Comparison of ENCODE assay signal across 9 cellular contexts in the genomic region with DNA sequence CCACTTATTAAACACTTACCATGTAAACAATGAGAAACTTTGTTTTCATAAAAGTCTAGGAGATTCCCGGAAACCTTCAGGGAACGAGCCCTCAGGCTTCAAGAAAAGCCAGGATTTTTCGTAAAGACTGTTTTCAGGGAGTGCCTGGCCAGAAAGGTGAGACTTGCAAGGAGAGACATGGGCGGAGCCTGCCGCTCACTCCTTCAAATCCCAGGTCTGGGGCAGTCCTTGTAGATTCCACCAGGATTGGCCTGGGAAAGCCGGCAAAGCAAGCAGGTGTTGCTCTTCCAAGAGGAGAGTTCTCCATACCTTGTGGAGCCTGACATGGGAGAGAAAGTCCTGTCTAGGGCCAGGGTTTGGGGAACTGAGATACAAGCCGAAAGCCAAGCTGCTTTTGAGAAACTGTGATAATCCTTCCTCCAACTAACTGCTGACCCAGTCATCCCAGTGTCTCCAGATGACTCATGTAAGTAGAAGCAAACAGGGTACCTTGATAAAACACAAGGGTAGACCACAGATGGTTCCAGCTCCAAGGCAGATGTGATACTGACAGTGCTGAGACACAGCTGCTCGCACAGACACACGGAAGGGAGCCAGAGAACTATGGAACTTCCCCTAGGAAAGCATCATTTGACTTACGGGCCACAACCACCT.
DNase-seq lines count a peak whose midpoint lies in the region; ATAC-seq, FAIRE-seq and TF ChIP-seq lines count a peak whose summit lies in the region.
"Had no signal": no experiment of that assay in that cellular context is flagged by ENCODE, and none has a peak within 500 bp of the region (broad histone marks: within the 10 kb centered on the region; RNA-seq: fewer than 3 reads in every experiment).

No MANE protein-coding gene starts in this region.

- ATAC-seq in GM21447 (IDR thresholded peaks at IDR 0.05; ENCODE audit: unreplicated experiment), result peak; percentile 56
- ATAC-seq: gastroesophageal sphincter had no signal

- no peak overlapping the region for H3K4me3 ChIP-seq in fibroblast of the aortic adventitia (ENCODE audit: low read depth, low read length)
- H3K4me3 ChIP-seq: gastroesophageal sphincter had no signal

- DNase-seq in GM04504 (ENCODE audit: low read depth) (peak; percentile 28), HT1080 (ENCODE audit: low read depth) (peak; percentile 73), fibroblast of the aortic adventitia (ENCODE audit: low read depth) (peak; percentile 64), NCI-H2029 treated with DMSO at 0.1 percent for 48 hours (lab: John Stamatoyannopoulos, UW) (no peak), globus pallidus (ENCODE audit: low spot score) (no peak), hippocampal formation (lab: John Stamatoyannopoulos, UW) (no peak), D721Med (ENCODE audit: insufficient read length, low spot score) (no peak)

- FAIRE-seq in D721Med (lab: Jason Lieb, UNC), result no peak

- no peak for TF ChIP-seq CTCF in fibroblast of the aortic adventitia (IDR thresholded peaks at IDR 0.05; ENCODE audit: insufficient read depth, low read length)
- no peak for TF ChIP-seq CTCF in D721Med (IDR thresholded peaks at IDR 0.05; ENCODE audit: insufficient read depth, missing control alignments)

Comparison
In these comparisons a context has a peak if more than half of its experiments do, and no peak if none do; other contexts are left out.
1. DNase-seq: peak in GM04504 (single experiment), HT1080 (single experiment) and fibroblast of the aortic adventitia (single experiment); none in NCI-H2029 treated with DMSO at 0.1 percent for 48 hours (single experiment), globus pallidus (single experiment), hippocampal formation (0 of 2) and D721Med (single experiment).